9 cellular contexts compared by ENCODE assay signal in the genomic region with DNA sequence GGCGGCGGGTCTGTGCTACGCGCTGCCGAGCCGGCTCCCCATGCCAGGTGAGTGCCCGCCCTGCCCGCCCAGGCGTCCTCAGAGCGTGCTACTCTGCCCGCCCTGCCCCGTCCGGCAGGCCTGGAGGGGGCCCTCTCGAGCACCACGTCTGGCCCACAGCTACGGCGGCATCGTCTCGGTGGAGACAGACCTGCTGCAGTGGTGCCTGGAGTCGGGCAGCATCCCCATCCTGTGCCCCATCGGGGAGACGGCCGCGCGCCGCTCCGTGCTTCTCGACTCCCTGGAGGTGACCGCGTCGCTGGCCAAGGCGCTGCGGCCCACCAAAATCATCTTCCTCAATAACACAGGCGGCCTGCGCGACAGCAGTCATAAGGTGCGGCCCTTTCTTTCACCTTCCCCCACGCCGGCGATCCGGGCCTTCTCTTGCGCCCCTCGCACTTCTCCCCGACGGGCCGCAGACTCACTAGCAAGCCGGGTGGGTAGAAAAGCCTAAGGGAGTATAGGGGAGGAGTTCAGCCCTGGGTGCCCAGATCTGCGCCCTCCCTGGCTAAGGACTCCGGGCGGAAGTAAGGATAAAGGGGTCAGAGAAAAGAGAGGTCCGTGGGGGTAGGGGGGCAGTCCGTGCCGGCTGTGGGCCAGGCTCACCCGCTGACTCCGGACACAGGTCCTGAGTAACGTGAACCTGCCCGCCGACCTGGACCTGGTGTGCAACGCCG. TPM values are rescaled to one million over a fixed set of nuclear protein-coding genes. Genes with fewer than 3 reads are reported as not detected.
A peak's percentile ranks its signal among the peaks of the same experiment; 100 is the strongest.
DNase-seq lines count a peak whose midpoint lies in the region; ATAC-seq, FAIRE-seq and TF ChIP-seq lines count a peak whose summit lies in the region.
"Had no signal": no experiment of that assay in that cellular context is flagged by ENCODE, and none has a peak within 500 bp of the region (broad histone marks: within the 10 kb centered on the region; RNA-seq: fewer than 3 reads in every experiment).

No MANE protein-coding gene starts in this region.

- ATAC-seq in activated T-cell treated with anti-CD3 and anti-CD28 coated beads, Interleukin-2, amount 50 U/mL, for 4 hours, result peak; percentile 5 to 15
- no peak for ATAC-seq in HG03139 (IDR thresholded peaks at IDR 0.05; ENCODE audit: unreplicated experiment)
- ATAC-seq in GM21367 (IDR thresholded peaks at IDR 0.05; ENCODE audit: unreplicated experiment), result no peak

- H3K4me1 ChIP-seq in Karpas-422 (ENCODE audit: low read length), result peaks cover 31% of the 10 kb centered on the region

- FAIRE-seq in RCC 7860 (lab: Jason Lieb, UNC), result no peak

- no peaks in the 10 kb centered on the region for H3K9me3 Mint-ChIP-seq in activated T-cell treated with anti-CD3 and anti-CD28 coated beads, Interleukin-2, amount 50 U/mL, for 4 hours
- no peaks in the 10 kb centered on the region for H3K9me3 Mint-ChIP-seq in osteocyte (ENCODE audit: unreplicated experiment)

- no peaks in the 10 kb centered on the region for H3K27me3 ChIP-seq in Karpas-422 (ENCODE audit: low read length)

- H4K20me1 ChIP-seq in Karpas-422 (ENCODE audit: insufficient read depth, low read depth, low read length), result no peaks in the 10 kb centered on the region

- peaks cover 9% of the 10 kb centered on the region for H3K36me3 Mint-ChIP-seq in activated T-cell treated with anti-CD3 and anti-CD28 coated beads, Interleukin-2, amount 50 U/mL, for 4 hours (ENCODE audit: insufficient read depth)
- H3K36me3 Mint-ChIP-seq in osteocyte (ENCODE audit: unreplicated experiment), result peaks cover 3% of the 10 kb centered on the region

- no peak overlapping the region for H3K9ac ChIP-seq in Karpas-422 (ENCODE audit: low read length)

- H3K27ac ChIP-seq in Karpas-422 (ENCODE audit: low read length), result no peak overlapping the region

- H3K27me3 Mint-ChIP-seq in activated T-cell treated with anti-CD3 and anti-CD28 coated beads, Interleukin-2, amount 50 U/mL, for 4 hours (ENCODE audit: low read depth), result peaks cover 2% of the 10 kb centered on the region
- peaks cover 7% of the 10 kb centered on the region for H3K27me3 Mint-ChIP-seq in osteocyte (ENCODE audit: unreplicated experiment)

- peaks cover 23% of the 10 kb centered on the region for H3K4me1 Mint-ChIP-seq in activated T-cell treated with anti-CD3 and anti-CD28 coated beads, Interleukin-2, amount 50 U/mL, for 4 hours (ENCODE audit: low read depth)
- peaks cover 24% of the 10 kb centered on the region for H3K4me1 Mint-ChIP-seq in osteocyte (ENCODE audit: unreplicated experiment)

- no peaks in the 10 kb centered on the region for H3K9me2 ChIP-seq in Karpas-422 (replicated peaks; ENCODE audit: insufficient read depth, low read length)

- H3K36me3 ChIP-seq in Karpas-422 (ENCODE audit: insufficient read depth, low read length), result no peaks in the 10 kb centered on the region

- peak overlapping the region; percentile 39; the same call in 1 of the 2 replicates for H3K4me3 ChIP-seq in Karpas-422 (ENCODE audit: low read length)
- peak overlapping the region; percentile 77 for H3K4me3 ChIP-seq in fibroblast of villous mesenchyme (ENCODE audit: low read depth, low read length)

- no peak overlapping the region for H2AFZ ChIP-seq in Karpas-422 (ENCODE audit: low read length)

- peak overlapping the region; percentile 60 for H3K27ac Mint-ChIP-seq in osteocyte (ENCODE audit: unreplicated experiment)

- peak overlapping the region; percentile 82 for H3K4me3 Mint-ChIP-seq in activated T-cell treated with anti-CD3 and anti-CD28 coated beads, Interleukin-2, amount 50 U/mL, for 4 hours
- H3K4me3 Mint-ChIP-seq in osteocyte (ENCODE audit: unreplicated experiment), result peak overlapping the region; percentile 80

- DNase-seq in ELF-1 (ENCODE audit: low read depth, low spot score) (peak; percentile 63), Karpas-422 (no peak), fibroblast of villous mesenchyme (ENCODE audit: low read depth) (no peak), osteocyte (ENCODE audit: extremely low spot score, unreplicated experiment) (no peak), RCC 7860 (ENCODE audit: low spot score) (no peak)
- DNase-seq in activated T-cell treated with anti-CD3 and anti-CD28 coated beads, Interleukin-2, amount 50 U/mL, for 4 hours, result no peak

- TF ChIP-seq CTCF in fibroblast of villous mesenchyme (IDR thresholded peaks at IDR 0.05; ENCODE audit: insufficient read depth, low read depth, low read length) (no peak), osteocyte (IDR thresholded peaks at IDR 0.05) (peak; percentile 27)

- H3K9me3 ChIP-seq in Karpas-422 (ENCODE audit: low read length), result no peaks in the 10 kb centered on the region

- H3K79me2 ChIP-seq in Karpas-422 (ENCODE audit: low read length), result no peaks in the 10 kb centered on the region

- H3K4me2 ChIP-seq in Karpas-422 (ENCODE audit: low read depth, low read length, poor library complexity, severe bottlenecking), result peak overlapping the region; percentile 36

RNA-seq across cellular contexts. Expression of a gene that starts 1.6 kb away (rescaled TPM):
- total RNA-seq in Karpas-422 (2014; rRNA removed; shearing (Covaris generic); ENCODE audit: low replicate concordance), result 2.4 and 4.3 TPM in 2 replicates
- total RNA-seq in activated T-cell treated with anti-CD3 and anti-CD28 coated beads, Interleukin-2, amount 50 U/mL, for 4 hours, result under 1 TPM; 0.25 to 0.52 (median 0.45) TPM
- total RNA-seq in fibroblast of villous mesenchyme (0.43 and 0.64 TPM in 2 replicates), osteocyte (0.29 and 0.78 TPM in 2 replicates)

RNA-seq across cellular contexts. Expression of a gene that starts 8.7 kb away (rescaled TPM):
- total RNA-seq in Karpas-422 (2014; rRNA removed; shearing (Covaris generic); ENCODE audit: low replicate concordance), result 26.6 and 42.4 TPM in 2 replicates
- total RNA-seq in activated T-cell treated with anti-CD3 and anti-CD28 coated beads, Interleukin-2, amount 50 U/mL, for 4 hours, result 10 to 100 TPM; 20.2 to 23.1 (median 22.5) TPM
- total RNA-seq in fibroblast of villous mesenchyme, result 40.2 and 40.3 TPM in 2 replicates
- total RNA-seq in osteocyte, result 21.7 and 23.6 TPM in 2 replicates

RNA-seq across cellular contexts. Expression of a gene that starts 52.3 kb away (rescaled TPM):
- 0.51 TPM in 1 of 2 replicates, not detected in the other for total RNA-seq in Karpas-422 (2014; rRNA removed; shearing (Covaris generic); ENCODE audit: low replicate concordance)
- total RNA-seq in activated T-cell treated with anti-CD3 and anti-CD28 coated beads, Interleukin-2, amount 50 U/mL, for 4 hours, result not detected
- total RNA-seq in fibroblast of villous mesenchyme (not detected in 2 replicates), osteocyte (not detected in 2 replicates)
- total RNA-seq: LHCN-M2 had no signal

Comparison
In these comparisons a context has a peak if more than half of its experiments do, and no peak if none do; other contexts are left out.
1. ATAC-seq: peak in activated T-cell treated with anti-CD3 and anti-CD28 coated beads, Interleukin-2, amount 50 U/mL, for 4 hours (2 of 2); none in HG03139 (single experiment) and GM21367 (single experiment).